10 cellular contexts compared by ENCODE assay signal in genomic region chr13:98405107-98405571, GRCh38.
A peak's percentile ranks its signal among the peaks of the same experiment; 100 is the strongest.
DNase-seq lines count a peak whose midpoint lies in the region; ATAC-seq, FAIRE-seq and TF ChIP-seq lines count a peak whose summit lies in the region.
"Had no signal": no experiment of that assay in that cellular context is flagged by ENCODE, and none has a peak within 500 bp of the region (broad histone marks: within the 10 kb centered on the region; RNA-seq: fewer than 3 reads in every experiment).

No MANE protein-coding gene starts in this region.

- H3K27ac Mint-ChIP-seq in natural killer cell: no peak overlapping the region

- no peaks in the 10 kb centered on the region for H3K36me3 Mint-ChIP-seq in natural killer cell

- ATAC-seq in natural killer cell (no peak), GM19023 (IDR thresholded peaks at IDR 0.05; ENCODE audit: unreplicated experiment) (no peak)

- H3K9me3 Mint-ChIP-seq in natural killer cell: no peaks in the 10 kb centered on the region
- H3K9me3 Mint-ChIP-seq: central memory CD8-positive, alpha-beta T cell had no signal

- FAIRE-seq in D721Med (lab: Jason Lieb, UNC): no peak
- FAIRE-seq: RCC 7860 had no signal

- DNase-seq in D721Med (ENCODE audit: insufficient read length, low spot score) (no peak), NCI-H146 (lab: John Stamatoyannopoulos, UW) (peak; percentile 48), astrocyte of the hippocampus (ENCODE audit: low read depth, low spot score) (peak; percentile 64), islet precursor cell (peak; percentile 65), natural killer cell (no peak)
- DNase-seq in activated CD4-positive, CD25-positive, alpha-beta regulatory T cell (lab: John Stamatoyannopoulos, UW): no peak
- DNase-seq in stimulated activated CD4-positive, alpha-beta T cell treated with anti-CD3 and anti-CD28 coated beads, Interleukin-12 subunit alpha, Interleukin-12 subunit beta, amount 100 ng/mL, for 4 hours: no peak

- no peaks in the 10 kb centered on the region for H3K4me1 Mint-ChIP-seq in natural killer cell
- H3K4me1 Mint-ChIP-seq: central memory CD8-positive, alpha-beta T cell had no signal

- TF ChIP-seq CTCF in D721Med (IDR thresholded peaks at IDR 0.05; ENCODE audit: insufficient read depth, missing control alignments): peak; percentile 3
- no peak for TF ChIP-seq CTCF in natural killer cell (IDR thresholded peaks at IDR 0.05)

- H3K4me3 Mint-ChIP-seq in natural killer cell: no peak overlapping the region
- H3K4me3 Mint-ChIP-seq: central memory CD8-positive, alpha-beta T cell had no signal

- H3K27me3 Mint-ChIP-seq in natural killer cell (ENCODE audit: low read depth in 2 of 2): peaks cover 6 to 10% of the 10 kb centered on the region in 2 donors

- intact Hi-C loops in natural killer cell (cut with micrococcal nuclease): no loop called here

Comparison
In these comparisons a context has a peak if more than half of its experiments do, and no peak if none do; other contexts are left out.
1. DNase-seq: peak in NCI-H146 (single experiment), astrocyte of the hippocampus (single experiment) and islet precursor cell (single experiment); none in D721Med (single experiment), natural killer cell (single experiment), activated CD4-positive, CD25-positive, alpha-beta regulatory T cell (0 of 4) and stimulated activated CD4-positive, alpha-beta T cell treated with anti-CD3 and anti-CD28 coated beads, Interleukin-12 subunit alpha, Interleukin-12 subunit beta, amount 100 ng/mL, for 4 hours (single experiment).